ENCODE assay signal across 10 cellular contexts in genomic region chr15:38253448-38253847, GRCh38. TPM values are rescaled to one million over a fixed set of nuclear protein-coding genes. Genes with fewer than 3 reads are reported as not detected.
DNase-seq lines count a peak whose midpoint lies in the region; ATAC-seq and TF ChIP-seq lines count a peak whose summit lies in the region.
"Had no signal": no experiment of that assay in that cellular context is flagged by ENCODE, and none has a peak within 500 bp of the region (broad histone marks: within the 10 kb centered on the region; RNA-seq: fewer than 3 reads in every experiment).

No MANE protein-coding gene starts in this region.

- TF ChIP-seq POLR2A in Peyer's patch (IDR thresholded peaks at IDR 0.05) (no peak), uterus (IDR thresholded peaks at IDR 0.05) (no peak)

- no peaks in the 10 kb centered on the region for H3K36me3 ChIP-seq in Peyer's patch
- H3K36me3 ChIP-seq in colonic mucosa: no peaks in the 10 kb centered on the region
- no peaks in the 10 kb centered on the region for H3K36me3 ChIP-seq in uterus

- peaks cover 0 to 24% (median 0%) of the 10 kb centered on the region in 4 donors for H3K4me1 ChIP-seq in Peyer's patch
- no peaks in the 10 kb centered on the region for H3K4me1 ChIP-seq in colonic mucosa
- H3K4me1 ChIP-seq in uterus: no peaks in the 10 kb centered on the region

- ATAC-seq in sciatic nerve (no peak), HG03460 (IDR thresholded peaks at IDR 0.05; ENCODE audit: unreplicated experiment) (no peak)

- H3K4me3 Mint-ChIP-seq in mesothelial cell of epicardium: peak overlapping the region; percentile 89

- H3K27ac ChIP-seq in Peyer's patch: peak overlapping the region; percentile 84 to 100 (median 95)
- H3K27ac ChIP-seq in colonic mucosa: peak overlapping the region; percentile 99
- peak overlapping the region; percentile 96 to 100 for H3K27ac ChIP-seq in uterus

- peaks cover 7% of the 10 kb centered on the region for H3K27me3 Mint-ChIP-seq in mesothelial cell of epicardium (ENCODE audit: low read depth)

- peaks cover 49% of the 10 kb centered on the region for H3K4me1 Mint-ChIP-seq in mesothelial cell of epicardium

- H3K4me3 ChIP-seq in Peyer's patch (peak overlapping the region; percentile 65 to 94 (median 90)), colonic mucosa (peak overlapping the region; percentile 75), uterus (peak overlapping the region; percentile 89 to 90)

- peak overlapping the region; percentile 90 to 92 for H3K9ac ChIP-seq in colonic mucosa (ENCODE audit: low read depth in 2 of 2, low read length in 2 of 2)

- DNase-seq in SHP77 treated with DMSO at 0.1 percent for 48 hours (lab: John Stamatoyannopoulos, UW) (peak; percentile 30), SHP77 (lab: John Stamatoyannopoulos, UW) (no peak), Peyer's patch (no peak), colonic mucosa (peak; percentile 32), mesothelial cell of epicardium (ENCODE audit: low spot score in 2 of 2, unreplicated experiment in 2 of 2) (no peak), uterus (no peak), sciatic nerve (ENCODE audit: low spot score) (no peak)
- DNase-seq: DND-41 had no signal

- no peaks in the 10 kb centered on the region for H3K36me3 Mint-ChIP-seq in mesothelial cell of epicardium
- H3K36me3 Mint-ChIP-seq: activated naive CD4-positive, alpha-beta T cell treated with anti-CD3 and anti-CD28 coated beads, Interleukin-2, amount 50 U/mL, for 72 hours had no signal

- H3K27ac Mint-ChIP-seq in mesothelial cell of epicardium: peak overlapping the region; percentile 94

- intact Hi-C loops in colonic mucosa (cut with DNase I) (loop anchor here (10.0 kb wide), 2 partner anchors 101 to 179 kb away; no protein-coding TSS in a partner anchor), uterus (cut with DNase I; ENCODE audit: low total_unique reads) (loop anchor here (5.0 kb wide), 1 partner anchor 121 kb away; no protein-coding TSS in a partner anchor), sciatic nerve (cut with DNase I) (no loop called here)

- no peaks in the 10 kb centered on the region for H3K9me3 ChIP-seq in Peyer's patch
- no peaks in the 10 kb centered on the region for H3K9me3 ChIP-seq in colonic mucosa
- H3K9me3 ChIP-seq in uterus: no peaks in the 10 kb centered on the region

- no peak for TF ChIP-seq CTCF in Peyer's patch (IDR thresholded peaks at IDR 0.05)
- no peak for TF ChIP-seq CTCF in colonic mucosa (IDR thresholded peaks at IDR 0.05)
- no peak for TF ChIP-seq CTCF in mesothelial cell of epicardium (IDR thresholded peaks at IDR 0.05; ENCODE audit: unreplicated experiment)
- TF ChIP-seq CTCF in uterus (IDR thresholded peaks at IDR 0.05): no peak

- H3K9me3 Mint-ChIP-seq in mesothelial cell of epicardium: no peaks in the 10 kb centered on the region
- H3K9me3 Mint-ChIP-seq: activated naive CD4-positive, alpha-beta T cell treated with anti-CD3 and anti-CD28 coated beads, Interleukin-2, amount 50 U/mL, for 72 hours had no signal

- no peaks in the 10 kb centered on the region for H3K27me3 ChIP-seq in Peyer's patch
- H3K27me3 ChIP-seq in colonic mucosa: no peaks in the 10 kb centered on the region
- H3K27me3 ChIP-seq in uterus: no peaks in the 10 kb centered on the region

RNA-seq across cellular contexts. Expression of gene SPRED1, which starts 0.8 kb away (rescaled TPM):
- total RNA-seq in Peyer's patch: 10 to 100 TPM in 3 of 4 donors, 1 to 10 TPM in 1; 8.9 to 40.4 (median 20.2) TPM
- 10 to 100 TPM; 26.8 to 28.0 TPM for total RNA-seq in colonic mucosa
- total RNA-seq in mesothelial cell of epicardium: 36.3 to 39.9 TPM (median 36.7 TPM) in 3 replicates
- total RNA-seq in uterus: 100 to 1,000 TPM in 1 of 4 donors, 10 to 100 TPM in 2, 1 to 10 TPM in 1; 6.1 to 135 (median 26.6) TPM
- total RNA-seq in sciatic nerve: 56.4 TPM

Comparison
In these comparisons a context has a peak if more than half of its experiments do, and no peak if none do; other contexts are left out.
1. DNase-seq: peak in SHP77 treated with DMSO at 0.1 percent for 48 hours (single experiment) and colonic mucosa (single experiment); none in SHP77 (0 of 2), Peyer's patch (0 of 3), mesothelial cell of epicardium (0 of 2), uterus (0 of 2) and sciatic nerve (single experiment).
2. Peak in every context shown above with its lines, with median percentiles within 50 percentile points of each other: H3K27ac ChIP-seq and H3K4me3 ChIP-seq.